ENCODE assay signal across 13 cellular contexts in the genomic region with DNA sequence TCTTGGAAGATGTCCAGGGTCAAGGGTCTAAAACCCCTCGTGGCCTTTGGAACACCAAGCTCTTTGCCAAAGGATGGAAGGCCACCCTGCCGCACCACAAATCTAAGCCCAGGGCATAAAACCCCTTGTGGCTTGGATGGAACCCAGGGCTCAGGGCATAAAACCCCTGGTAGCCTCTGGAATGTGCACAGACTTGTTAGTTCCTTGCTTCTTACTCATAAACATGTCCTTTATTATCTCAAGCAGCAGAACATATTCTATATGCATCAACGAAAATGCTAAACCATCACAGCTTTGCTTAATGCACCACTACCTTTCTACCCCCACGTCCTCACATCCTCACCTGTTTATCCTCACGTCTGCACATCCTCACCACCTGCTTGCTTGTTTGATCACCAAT.
DNase-seq lines count a peak whose midpoint lies in the region; ATAC-seq and TF ChIP-seq lines count a peak whose summit lies in the region.
"Had no signal": no experiment of that assay in that cellular context is flagged by ENCODE, and none has a peak within 500 bp of the region (broad histone marks: within the 10 kb centered on the region; RNA-seq: fewer than 3 reads in every experiment).

No MANE protein-coding gene starts in this region.

- CTCF ChIA-PET in PC-3 (lab: Charles Lee): no interaction called here

- H3K4me1 ChIP-seq in PC-3 (ENCODE audit: insufficient read depth, low read length) (0 out of 2 replicates have a peak, but pooled peaks cover 9% of the 10 kb centered on the region), MM.1S (ENCODE audit: low read length) (no peaks in the 10 kb centered on the region)
- H3K4me1 ChIP-seq: HAP-1 had no signal

- TF ChIP-seq CTCF in PC-3 (conservative IDR thresholded peaks at IDR 0.05; ENCODE audit: low read depth, low read length) (no peak), epithelial cell of esophagus (IDR thresholded peaks at IDR 0.05; ENCODE audit: insufficient read depth, low read depth, low read length, missing control alignments) (no peak), MM.1S (IDR thresholded peaks at IDR 0.05; ENCODE audit: low read length) (no peak)

- no TSS peak for BruUV-seq in PC-3 (replicated peaks; lab: Mats Ljungman, UMichigan)

- H3K27me3 ChIP-seq in PC-3 (ENCODE audit: low read length): no peaks in the 10 kb centered on the region
- H3K27me3 ChIP-seq in MM.1S (replicated peaks; ENCODE audit: insufficient read depth, low read length): no peaks in the 10 kb centered on the region
- H3K27me3 ChIP-seq: BLaER1 treated with 17β-estradiol and CSF1 and Interleukin-3, amounts not matched to agents 10 nM and 100 nM had no signal

- H4K20me1 ChIP-seq in PC-3 (ENCODE audit: low read length): no peaks in the 10 kb centered on the region
- no peaks in the 10 kb centered on the region for H4K20me1 ChIP-seq in MM.1S (ENCODE audit: insufficient read depth, low read length)
- H4K20me1 ChIP-seq: BLaER1 treated with 17β-estradiol and CSF1 and Interleukin-3, amounts not matched to agents 10 nM and 100 nM had no signal

- H3K9ac ChIP-seq in PC-3 (ENCODE audit: low read length): no peak overlapping the region
- H3K9ac ChIP-seq in MM.1S (ENCODE audit: low read length): no peak overlapping the region
- H3K9ac ChIP-seq: BLaER1 treated with 17β-estradiol and CSF1 and Interleukin-3, amounts not matched to agents 10 nM and 100 nM had no signal

- DNase-seq in EL: peak; percentile 12
- peak; percentile 70 for DNase-seq in PC-3
- DNase-seq in epithelial cell of esophagus (ENCODE audit: low read depth): peak; percentile 51
- peak; percentile 20 for DNase-seq in myocyte (ENCODE audit: low read depth)
- DNase-seq in MM.1S: no peak
- DNase-seq in cerebellar cortex (ENCODE audit: low spot score): no peak
- DNase-seq: 8988T; CD4-positive, CD25-positive, alpha-beta regulatory T cell; DMS53 had no signal

- H3K9me3 ChIP-seq in PC-3 (ENCODE audit: low read length): no peaks in the 10 kb centered on the region
- H3K9me3 ChIP-seq in MM.1S (replicated peaks; ENCODE audit: insufficient read depth, low read length): no peaks in the 10 kb centered on the region
- H3K9me3 ChIP-seq: BLaER1 treated with 17β-estradiol and CSF1 and Interleukin-3, amounts not matched to agents 10 nM and 100 nM; HAP-1 had no signal

- H3K4me3 ChIP-seq in PC-3 (ENCODE audit: low read length) (no peak overlapping the region), epithelial cell of esophagus (ENCODE audit: low read length) (no peak overlapping the region), MM.1S (ENCODE audit: low read length) (no peak overlapping the region)
- H3K4me3 ChIP-seq: BLaER1 treated with 17β-estradiol and CSF1 and Interleukin-3, amounts not matched to agents 10 nM and 100 nM; HAP-1 had no signal

- H3K4me2 ChIP-seq in PC-3 (ENCODE audit: low read length) (no peak overlapping the region), MM.1S (ENCODE audit: low read depth, low read length) (no peak overlapping the region)

- no peaks in the 10 kb centered on the region for H3K79me2 ChIP-seq in PC-3 (ENCODE audit: low read length)
- no peaks in the 10 kb centered on the region for H3K79me2 ChIP-seq in MM.1S (ENCODE audit: low read length)

- intact Hi-C loops in PC-3 (cut with micrococcal nuclease): no loop called here

- ATAC-seq in PC-3: 0 out of 2 replicates have a peak, but pooled peaks have one; percentile 24
- ATAC-seq in GM18519 (IDR thresholded peaks at IDR 0.05; ENCODE audit: low FRiP score, unreplicated experiment): no peak
- ATAC-seq: HepG2 had no signal

- H3K9me2 ChIP-seq in PC-3 (replicated peaks; ENCODE audit: low read length): no peaks in the 10 kb centered on the region
- no peaks in the 10 kb centered on the region for H3K9me2 ChIP-seq in MM.1S (replicated peaks; ENCODE audit: insufficient read depth, low read length)

- H3K27ac ChIP-seq in PC-3 (ENCODE audit: low read length) (no peak overlapping the region), MM.1S (ENCODE audit: low read length) (no peak overlapping the region)
- H3K27ac ChIP-seq: BLaER1 treated with 17β-estradiol and CSF1 and Interleukin-3, amounts not matched to agents 10 nM and 100 nM had no signal

- POLR2A ChIA-PET in PC-3 (lab: Charles Lee; ENCODE audit: unreplicated experiment): no interaction called here

- no peaks in the 10 kb centered on the region for H3K36me3 ChIP-seq in PC-3 (ENCODE audit: low read depth, low read length)
- H3K36me3 ChIP-seq in MM.1S (replicated peaks; ENCODE audit: insufficient read depth, low read length): no peaks in the 10 kb centered on the region
- H3K36me3 ChIP-seq: BLaER1 treated with 17β-estradiol and CSF1 and Interleukin-3, amounts not matched to agents 10 nM and 100 nM; HAP-1 had no signal

- H2AFZ ChIP-seq in PC-3 (ENCODE audit: low read length): no peak overlapping the region
- no peak overlapping the region for H2AFZ ChIP-seq in MM.1S (ENCODE audit: low read length)

- H3F3A ChIP-seq in PC-3 (ENCODE audit: low read length, unreplicated experiment): no peaks in the 10 kb centered on the region
- H3F3A ChIP-seq in MM.1S (ENCODE audit: insufficient read depth, low read length): no peaks in the 10 kb centered on the region

Comparison
In these comparisons a context has a peak if more than half of its experiments do, and no peak if none do; other contexts are left out.
1. DNase-seq: peak in EL (single experiment), PC-3 (single experiment), epithelial cell of esophagus (single experiment) and myocyte (single experiment); none in MM.1S (single experiment) and cerebellar cortex (single experiment).